ENCODE assay signal across 9 cellular contexts in the genomic region with DNA sequence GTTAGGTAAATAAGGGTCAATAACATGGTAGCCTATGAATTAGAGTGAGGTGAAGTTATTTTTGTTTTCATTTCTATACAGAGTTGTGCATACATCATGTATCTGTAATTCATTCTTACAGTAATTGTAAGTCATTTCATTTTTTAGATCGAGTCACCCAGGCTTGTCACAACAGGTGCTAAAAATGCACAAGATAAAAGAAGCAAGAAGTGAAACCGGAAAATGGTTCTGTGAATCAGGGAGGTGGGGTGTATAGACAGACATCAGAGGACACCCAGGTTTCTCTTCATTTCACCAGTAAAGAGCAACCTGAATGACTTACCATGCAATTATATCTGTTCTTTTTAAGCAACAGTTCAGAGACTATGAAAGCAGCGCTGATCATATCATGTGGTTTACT. TPM values are rescaled to one million over a fixed set of nuclear protein-coding genes. Genes with fewer than 3 reads are reported as not detected.
A peak's percentile ranks its signal among the peaks of the same experiment; 100 is the strongest.
DNase-seq lines count a peak whose midpoint lies in the region; ATAC-seq and TF ChIP-seq lines count a peak whose summit lies in the region.
"Had no signal": no experiment of that assay in that cellular context is flagged by ENCODE, and none has a peak within 500 bp of the region (broad histone marks: within the 10 kb centered on the region; RNA-seq: fewer than 3 reads in every experiment).

No MANE protein-coding gene starts in this region.

- H3K4me1 ChIP-seq in body of pancreas (no peaks in the 10 kb centered on the region), ovary (ENCODE audit: insufficient read depth) (no peaks in the 10 kb centered on the region)

- no peaks in the 10 kb centered on the region for H3K9me3 Mint-ChIP-seq in central memory CD8-positive, alpha-beta T cell

- H3K27ac Mint-ChIP-seq in central memory CD8-positive, alpha-beta T cell (ENCODE audit: low read depth), result peak overlapping the region; percentile 96

- H3K27me3 Mint-ChIP-seq in central memory CD8-positive, alpha-beta T cell, result no peaks in the 10 kb centered on the region

- peaks cover 39% of the 10 kb centered on the region for H3K4me1 Mint-ChIP-seq in central memory CD8-positive, alpha-beta T cell

- H3K27me3 ChIP-seq in body of pancreas (no peaks in the 10 kb centered on the region), ovary (no peaks in the 10 kb centered on the region)

- TF ChIP-seq POLR2A in body of pancreas (IDR thresholded peaks at IDR 0.05) (no peak), ovary (IDR thresholded peaks at IDR 0.05) (no peak)

- intact Hi-C loops in body of pancreas (cut with DNase I), result no loop called here
- intact Hi-C loops in ovary (cut with DNase I), result no loop called here

- H3K4me3 ChIP-seq in body of pancreas (no peak overlapping the region), ovary (no peak overlapping the region)

- TF ChIP-seq EP300 in ovary (IDR thresholded peaks at IDR 0.05), result no peak

- 74 to 78% methylated on average over 3 of the region's 3 CpGs for WGBS in body of pancreas, 2 donors
- WGBS in ovary, 3 donors, result 79 to 92% (median 86%) methylated on average over 3 of the region's 3 CpGs

- peaks cover 4% of the 10 kb centered on the region for H3K36me3 Mint-ChIP-seq in central memory CD8-positive, alpha-beta T cell (ENCODE audit: insufficient read depth)

- H3K27ac ChIP-seq in KOPT-K1 (ENCODE audit: low read depth, low read length, poor library complexity, severe bottlenecking), result peak overlapping the region; percentile 71
- H3K27ac ChIP-seq in body of pancreas, result no peak overlapping the region
- H3K27ac ChIP-seq in ovary, result no peak overlapping the region

- TF ChIP-seq CTCF in body of pancreas (IDR thresholded peaks at IDR 0.05) (no peak), ovary (IDR thresholded peaks at IDR 0.05) (no peak)

- H3K4me3 Mint-ChIP-seq in central memory CD8-positive, alpha-beta T cell, result peak overlapping the region; percentile 83

- ATAC-seq in GM18508 (IDR thresholded peaks at IDR 0.05; ENCODE audit: insufficient read depth, unreplicated experiment), result peak; percentile 70
- peak; percentile 94 for ATAC-seq in GM21723 (IDR thresholded peaks at IDR 0.05; ENCODE audit: unreplicated experiment)
- peak; percentile 93 for ATAC-seq in central memory CD8-positive, alpha-beta T cell (replicated peaks; ENCODE audit: extremely low read depth, poor library complexity, severe bottlenecking)
- no peak for ATAC-seq in body of pancreas
- ATAC-seq: Panc1 had no signal

- DNase-seq in central memory CD8-positive, alpha-beta T cell (ENCODE audit: low spot score in 2 of 2), result peak in 1 of 2 donors; percentile 13
- DNase-seq in NCI-H2171 treated with DMSO at 0.1 percent for 48 hours (lab: John Stamatoyannopoulos, UW) (no peak), body of pancreas (no peak), ovary (no peak), NCI-H2196 (lab: John Stamatoyannopoulos, UW; ENCODE audit: unreplicated experiment) (no peak)

- H3K9me3 ChIP-seq in KOPT-K1 (ENCODE audit: insufficient read depth, low read length, poor library complexity, severe bottlenecking), result no peaks in the 10 kb centered on the region
- no peaks in the 10 kb centered on the region for H3K9me3 ChIP-seq in body of pancreas
- no peaks in the 10 kb centered on the region for H3K9me3 ChIP-seq in ovary

- H3K36me3 ChIP-seq in KOPT-K1 (ENCODE audit: insufficient read depth, low read length) (no peaks in the 10 kb centered on the region), body of pancreas (replicated peaks in 1 of 2; ENCODE audit: insufficient read depth in 1 of 2, low read depth in 2 of 2) (no peaks in the 10 kb centered on the region), ovary (no peaks in the 10 kb centered on the region)

RNA-seq across cellular contexts. Expression of a gene that starts 27.6 kb away (rescaled TPM):
- total RNA-seq in body of pancreas, result 10 to 100 TPM; 12.5 to 15.2 TPM
- 10 to 100 TPM in 1 of 7 donors, 1 to 10 TPM in 6; 4.7 to 10.2 (median 6.1) TPM for total RNA-seq in ovary
- 10 to 100 TPM in 1 of 2 donors, 1 to 10 TPM in 1; 7.7 to 11.9 TPM for polyA plus RNA-seq in ovary
